12 cellular contexts compared by ENCODE assay signal in genomic region chr5:34695275-34696032, GRCh38. TPM values are rescaled to one million over a fixed set of nuclear protein-coding genes. Genes with fewer than 3 reads are reported as not detected.
A peak's percentile ranks its signal among the peaks of the same experiment; 100 is the strongest.
DNase-seq lines count a peak whose midpoint lies in the region; ATAC-seq lines count a peak whose summit lies in the region.
"Had no signal": no experiment of that assay in that cellular context is flagged by ENCODE, and none has a peak within 500 bp of the region (broad histone marks: within the 10 kb centered on the region; RNA-seq: fewer than 3 reads in every experiment).

No MANE protein-coding gene starts in this region.

- in situ Hi-C loops in SK-MEL-5 (cut with HindIII; ENCODE audit: low pct_unique_long_range_greater_than_20kb, low sequenced_read_pairs): no loop called here

- peak overlapping the region; percentile 72 for H3K9ac ChIP-seq in mesenchymal stem cell (ENCODE audit: low read length)

- H3K36me3 ChIP-seq in ACC112 (ENCODE audit: insufficient read depth, low read length): peaks cover 14% of the 10 kb centered on the region; the same call in 1 of the 2 replicates
- H3K36me3 ChIP-seq in mesenchymal stem cell (ENCODE audit: control insufficient read depth in 1 of 2, insufficient read depth in 2 of 2, low read depth in 1 of 2, low read length in 2 of 2): peaks cover 21 to 49% of the 10 kb centered on the region in 2 experiments
- H3K36me3 ChIP-seq: neutrophil had no signal

- no peak overlapping the region for H3K23ac ChIP-seq in mesenchymal stem cell (ENCODE audit: low read length in 2 of 2)

- H3K14ac ChIP-seq in mesenchymal stem cell (ENCODE audit: low read length in 2 of 2): no peak overlapping the region

- peak overlapping the region in 1 of 2 experiments; percentile 27 for H3K18ac ChIP-seq in mesenchymal stem cell (ENCODE audit: low read depth in 1 of 2, low read length in 2 of 2)

- H4K8ac ChIP-seq in mesenchymal stem cell (ENCODE audit: low read length): no peak overlapping the region

- H4K91ac ChIP-seq in mesenchymal stem cell (ENCODE audit: low read length): no peak overlapping the region

- H3K79me2 ChIP-seq in ACC112 (ENCODE audit: control insufficient read depth, insufficient read depth, low read length, unreplicated experiment): peaks cover 83% of the 10 kb centered on the region

- DNase-seq in SK-MEL-5 (ENCODE audit: low read depth, low spot score): peak; percentile 24
- peak; percentile 71 for DNase-seq in mesenchymal stem cell
- no peak for DNase-seq in activated CD8-positive, alpha-beta memory T cell treated with anti-CD3 and anti-CD28 coated beads, Interleukin-2, amount 50 U/mL, for 48 hours
- DNase-seq in DMS153 (lab: John Stamatoyannopoulos, UW): no peak
- DNase-seq in cerebellum (ENCODE audit: low spot score): no peak
- no peak for DNase-seq in NCI-H748 (lab: John Stamatoyannopoulos, UW; ENCODE audit: unreplicated experiment)
- DNase-seq: amniotic stem cell, glutamatergic neuron, NCI-H510A had no signal

- H3K27me3 ChIP-seq in ACC112 (ENCODE audit: insufficient read depth, low read length) (no peaks in the 10 kb centered on the region), mesenchymal stem cell (ENCODE audit: control insufficient read depth in 1 of 2, insufficient read depth in 1 of 2, low read length in 2 of 2) (no peaks in the 10 kb centered on the region)
- H3K27me3 ChIP-seq: neutrophil had no signal

- 100% methylated on average over 1 of the region's 1 CpG for WGBS in mesenchymal stem cell

- H2BK120ac ChIP-seq in mesenchymal stem cell (ENCODE audit: low read depth, low read length): no peak overlapping the region

- H3K27ac ChIP-seq in ACC112 (ENCODE audit: low read depth, low read length) (peak overlapping the region; percentile 55), mesenchymal stem cell (ENCODE audit: low read length, poor library complexity, severe bottlenecking) (peak overlapping the region; percentile 46)
- H3K27ac ChIP-seq: neutrophil had no signal

- H2BK5ac ChIP-seq in mesenchymal stem cell (ENCODE audit: low read depth, low read length, poor library complexity, severe bottlenecking): no peak overlapping the region

- H2BK12ac ChIP-seq in mesenchymal stem cell (ENCODE audit: low read length in 2 of 2): no peak overlapping the region

- no peak overlapping the region for H3K4ac ChIP-seq in mesenchymal stem cell (ENCODE audit: low read depth in 1 of 2, low read length in 2 of 2)

- H3K9me3 ChIP-seq in mesenchymal stem cell (ENCODE audit: control insufficient read depth, low read length): no peaks in the 10 kb centered on the region
- H3K9me3 ChIP-seq: neutrophil had no signal

- H3K4me1 ChIP-seq in ACC112 (ENCODE audit: control insufficient read depth, insufficient read depth, low read length, unreplicated experiment) (peaks cover 32% of the 10 kb centered on the region), mesenchymal stem cell (ENCODE audit: control insufficient read depth, insufficient read depth, low read depth, low read length) (peaks cover 18% of the 10 kb centered on the region)

- peak; percentile 80 for ATAC-seq in GM19351 (IDR thresholded peaks at IDR 0.05; ENCODE audit: unreplicated experiment)

- H2AFZ ChIP-seq in ACC112 (ENCODE audit: low read length, unreplicated experiment): no peak overlapping the region
- no peak overlapping the region for H2AFZ ChIP-seq in mesenchymal stem cell (ENCODE audit: low read depth, low read length)

- no peak overlapping the region for H2BK15ac ChIP-seq in mesenchymal stem cell (ENCODE audit: low read depth, poor library complexity, severe bottlenecking)

- peaks cover 1% of the 10 kb centered on the region for H3K79me1 ChIP-seq in mesenchymal stem cell (replicated peaks; ENCODE audit: low read length, poor library complexity, severe bottlenecking)

- H3K4me2 ChIP-seq in mesenchymal stem cell (ENCODE audit: low read length, poor library complexity, severe bottlenecking): peak overlapping the region; percentile 1

- H3K4me3 ChIP-seq in ACC112 (ENCODE audit: low read depth, low read length): peak overlapping the region; percentile 19
- H3K4me3 ChIP-seq in mesenchymal stem cell (ENCODE audit: insufficient read depth in 1 of 2, low read depth in 1 of 2, low read length in 2 of 2): peak overlapping the region in 1 of 2 experiments; percentile 64

- peak overlapping the region; percentile 49 for H2AK5ac ChIP-seq in mesenchymal stem cell (ENCODE audit: low read length, severe bottlenecking)

RNA-seq across cellular contexts. Expression of gene RAI14, which starts 39.3 kb away (rescaled TPM):
- 44.9 and 45.1 TPM in 2 replicates for total RNA-seq in SK-MEL-5 (2014; rRNA removed; shearing (Covaris generic))
- polyA plus RNA-seq in SK-MEL-5 (2015; cell fraction: cytosol; rRNA removed): 42.2 and 57.5 TPM in 2 replicates
- polyA plus RNA-seq in SK-MEL-5 (2015; cell fraction: nucleus; rRNA removed): 17.5 and 27.0 TPM in 2 replicates
- polyA plus RNA-seq in mesenchymal stem cell (2013, experiment 1 of 2): 100 TPM
- 99.7 TPM for polyA plus RNA-seq in mesenchymal stem cell (2013, experiment 2 of 2)
- total RNA-seq in cerebellum: 20.0 TPM

Comparison
In these comparisons a context has a peak if more than half of its experiments do, and no peak if none do; other contexts are left out.
1. DNase-seq: peak in SK-MEL-5 (single experiment) and mesenchymal stem cell (single experiment); none in activated CD8-positive, alpha-beta memory T cell treated with anti-CD3 and anti-CD28 coated beads, Interleukin-2, amount 50 U/mL, for 48 hours (single experiment), DMS153 (single experiment), cerebellum (single experiment) and NCI-H748 (single experiment).